9 cellular contexts compared by ENCODE assay signal in genomic region chr5:115377468-115378217, GRCh38.
DNase-seq lines count a peak whose midpoint lies in the region; ATAC-seq and FAIRE-seq lines count a peak whose summit lies in the region.
"Had no signal": no experiment of that assay in that cellular context is flagged by ENCODE, and none has a peak within 500 bp of the region (broad histone marks: within the 10 kb centered on the region; RNA-seq: fewer than 3 reads in every experiment).

No MANE protein-coding gene starts in this region.

- peak overlapping the region; percentile 33 for H3K27ac Mint-ChIP-seq in activated CD8-positive, alpha-beta memory T cell treated with anti-CD3 and anti-CD28 coated beads, Interleukin-2, amount 10 ng/mL, durations not matched to agents 7 days and 5 days
- H3K27ac Mint-ChIP-seq in activated T-helper 17 cell treated with anti-CD3 and anti-CD28 coated beads, Interleukin-2, amount 50 U/mL, for 72 hours = peak overlapping the region; percentile 46

- CTCF ChIA-PET in activated CD8-positive, alpha-beta memory T cell treated with anti-CD3 and anti-CD28 coated beads, Interleukin-2, amount 10 ng/mL, durations not matched to agents 7 days and 5 days (lab: Charles Lee) = interaction anchor here (0.9 kb wide), 1 partner anchor 166 kb away, joined by 3 read pairs; no protein-coding TSS in a partner anchor

- no peaks in the 10 kb centered on the region for H3K36me3 Mint-ChIP-seq in activated CD8-positive, alpha-beta memory T cell treated with anti-CD3 and anti-CD28 coated beads, Interleukin-2, amount 10 ng/mL, durations not matched to agents 7 days and 5 days
- no peaks in the 10 kb centered on the region for H3K36me3 Mint-ChIP-seq in activated T-helper 17 cell treated with anti-CD3 and anti-CD28 coated beads, Interleukin-2, amount 50 U/mL, for 72 hours (ENCODE audit: low read depth)

- no peaks in the 10 kb centered on the region for H3K27me3 ChIP-seq in HAP-1 (ENCODE audit: low read depth)

- FAIRE-seq in frontal cortex (lab: Jason Lieb, UNC) = no peak
- FAIRE-seq: G401.6 had no signal

- no peak for DNase-seq in activated CD8-positive, alpha-beta memory T cell treated with anti-CD3 and anti-CD28 coated beads, Interleukin-2, amount 10 ng/mL, durations not matched to agents 7 days and 5 days
- DNase-seq in activated CD8-positive, alpha-beta memory T cell treated with anti-CD3 and anti-CD28 coated beads, Interleukin-2, amount 50 U/mL, for 4 hours = no peak
- peak; percentile 91 for DNase-seq in kidney glomerular epithelial cell (lab: John Stamatoyannopoulos, UW)
- DNase-seq in HAP-1 (ENCODE audit: low spot score in 2 of 2) = no peak
- no peak for DNase-seq in frontal cortex (ENCODE audit: low spot score in 2 of 2)
- DNase-seq in DMS153 (lab: John Stamatoyannopoulos, UW) = no peak

- no peaks in the 10 kb centered on the region for H3K36me3 ChIP-seq in HAP-1 (replicated peaks)

- H3K9me3 ChIP-seq in HAP-1 = no peaks in the 10 kb centered on the region

- no peaks in the 10 kb centered on the region for H3K27me3 Mint-ChIP-seq in activated CD8-positive, alpha-beta memory T cell treated with anti-CD3 and anti-CD28 coated beads, Interleukin-2, amount 10 ng/mL, durations not matched to agents 7 days and 5 days
- peaks cover 3% of the 10 kb centered on the region for H3K27me3 Mint-ChIP-seq in activated T-helper 17 cell treated with anti-CD3 and anti-CD28 coated beads, Interleukin-2, amount 50 U/mL, for 72 hours

- no peaks in the 10 kb centered on the region; the same call in 1 of the 2 replicates for H3K4me1 ChIP-seq in HAP-1

- peak overlapping the region; percentile 29 for H3K4me3 Mint-ChIP-seq in activated CD8-positive, alpha-beta memory T cell treated with anti-CD3 and anti-CD28 coated beads, Interleukin-2, amount 10 ng/mL, durations not matched to agents 7 days and 5 days
- no peak overlapping the region for H3K4me3 Mint-ChIP-seq in activated T-helper 17 cell treated with anti-CD3 and anti-CD28 coated beads, Interleukin-2, amount 50 U/mL, for 72 hours

- in situ Hi-C loops in HAP-1 (cut with MboI; ENCODE audit: low sequenced_read_pairs) = no loop called here

- peaks cover 27% of the 10 kb centered on the region for H3K4me1 Mint-ChIP-seq in activated CD8-positive, alpha-beta memory T cell treated with anti-CD3 and anti-CD28 coated beads, Interleukin-2, amount 10 ng/mL, durations not matched to agents 7 days and 5 days
- peaks cover 15% of the 10 kb centered on the region for H3K4me1 Mint-ChIP-seq in activated T-helper 17 cell treated with anti-CD3 and anti-CD28 coated beads, Interleukin-2, amount 50 U/mL, for 72 hours

- no peaks in the 10 kb centered on the region for H3K9me3 Mint-ChIP-seq in activated CD8-positive, alpha-beta memory T cell treated with anti-CD3 and anti-CD28 coated beads, Interleukin-2, amount 10 ng/mL, durations not matched to agents 7 days and 5 days (ENCODE audit: low read depth)
- no peaks in the 10 kb centered on the region for H3K9me3 Mint-ChIP-seq in activated T-helper 17 cell treated with anti-CD3 and anti-CD28 coated beads, Interleukin-2, amount 50 U/mL, for 72 hours

- no peak overlapping the region for H3K4me3 ChIP-seq in HAP-1

- ATAC-seq in activated CD8-positive, alpha-beta memory T cell treated with anti-CD3 and anti-CD28 coated beads, Interleukin-2, amount 10 ng/mL, durations not matched to agents 7 days and 5 days = peak; percentile 91
- ATAC-seq in HG03039 (IDR thresholded peaks at IDR 0.05; ENCODE audit: unreplicated experiment) = peak; percentile 51
- ATAC-seq in activated T-helper 17 cell treated with anti-CD3 and anti-CD28 coated beads, Interleukin-2, amount 50 U/mL, for 72 hours (replicated peaks) = peak; percentile 87
